Comparison of ENCODE assay signal across 10 cellular contexts in the genomic region with DNA sequence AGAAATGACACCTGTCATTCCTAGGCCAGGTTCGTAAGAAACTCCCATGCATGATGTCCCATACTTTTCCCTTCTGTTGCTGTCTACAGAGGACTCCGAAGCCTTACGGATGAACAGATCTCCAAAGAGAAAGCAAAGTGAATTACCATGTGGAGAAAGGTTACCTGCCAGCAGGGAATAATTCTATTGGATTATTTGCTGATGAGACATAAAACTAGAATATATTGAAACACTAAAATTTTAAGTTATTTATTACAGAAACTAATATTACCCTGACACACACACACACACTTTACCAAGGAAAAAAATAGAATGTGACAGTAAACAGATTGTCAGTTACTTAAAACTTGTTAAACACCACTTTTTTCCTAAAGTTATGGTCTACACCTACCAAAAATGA.
"Had no signal": no experiment of that assay in that cellular context is flagged by ENCODE, and none has a peak within 500 bp of the region (broad histone marks: within the 10 kb centered on the region; RNA-seq: fewer than 3 reads in every experiment).

No MANE protein-coding gene starts in this region.

- H2AFZ ChIP-seq: GM23248, GM23338 had no signal

- H3K27ac ChIP-seq: GM23248 had no signal

- H3K9me3 ChIP-seq: HAP-1 had no signal

- H3K4me1 ChIP-seq: HAP-1 had no signal

- H3K36me3 ChIP-seq: HAP-1 had no signal

- H3K4me2 ChIP-seq: GM23338 had no signal

- DNase-seq: GM23248, GOT3, H7, H9, HCEC 1CT, HFFc6 had no signal

- H3K9ac ChIP-seq: GM23248 had no signal

- H3K4me3 ChIP-seq: GM23248, GM23338, HAP-1 had no signal

- FAIRE-seq: H1 had no signal

- ATAC-seq: GM23338, HCT116 had no signal
